ENCODE assay signal across 8 cellular contexts in the genomic region with DNA sequence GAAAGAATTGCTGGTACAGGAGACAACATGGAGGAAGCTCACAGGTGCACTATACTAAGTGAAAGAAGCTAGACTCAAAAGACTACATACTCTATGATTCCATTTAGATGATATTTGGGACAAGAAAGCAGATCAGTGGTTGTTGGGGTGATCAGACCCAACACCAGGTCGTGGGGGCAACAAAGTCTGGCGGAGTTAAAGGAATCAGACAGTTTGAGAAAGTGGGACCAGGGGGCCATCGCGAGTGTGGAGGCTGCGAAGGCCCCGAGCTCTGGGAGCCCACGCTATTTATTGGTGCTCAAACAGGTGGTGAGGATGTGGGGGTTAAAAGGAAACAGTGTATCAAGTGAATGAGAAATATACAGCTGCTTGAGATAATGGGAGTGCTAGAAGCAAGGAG.
"Had no signal": no experiment of that assay in that cellular context is flagged by ENCODE, and none has a peak within 500 bp of the region (broad histone marks: within the 10 kb centered on the region; RNA-seq: fewer than 3 reads in every experiment).

No MANE protein-coding gene starts in this region.

- H3K4me2 ChIP-seq: KMS-11 had no signal

- FAIRE-seq: HepG2, HTR-8/SVneo had no signal

- H3K27me3 Mint-ChIP-seq: IgD-negative memory B cell had no signal

- H3K4me3 Mint-ChIP-seq: IgD-negative memory B cell had no signal

- H3K27ac Mint-ChIP-seq: IgD-negative memory B cell had no signal

- DNase-seq: IMR-90, KBM-7, KG1 had no signal

- H3K27ac ChIP-seq: HL-60, KMS-11 had no signal

- H3K9ac ChIP-seq: KMS-11 had no signal

- ATAC-seq: HepG2 had no signal
